34 cellular contexts compared by ENCODE assay signal in the genomic region with DNA sequence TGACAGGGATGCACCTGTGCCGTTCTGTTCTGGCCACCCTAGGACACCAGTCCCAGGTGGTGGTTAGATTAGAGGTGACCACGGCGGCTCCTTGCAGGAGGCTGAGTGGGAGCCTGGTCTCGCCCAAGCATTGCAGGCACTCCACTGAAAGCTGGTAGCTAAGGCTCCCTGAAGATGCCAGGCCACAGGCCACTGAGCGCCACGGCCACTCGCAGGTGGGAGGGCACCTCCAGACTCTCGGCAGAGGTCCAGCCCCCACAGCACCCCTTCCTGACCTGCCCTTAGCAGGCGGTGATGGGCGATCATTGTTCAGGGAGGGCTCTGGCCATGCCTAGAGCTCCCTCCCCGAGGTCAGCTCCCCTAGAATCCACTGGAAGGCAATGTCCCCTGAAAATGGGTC.
A peak's percentile ranks its signal among the peaks of the same experiment; 100 is the strongest.
DNase-seq lines count a peak whose midpoint lies in the region; ATAC-seq, FAIRE-seq and TF ChIP-seq lines count a peak whose summit lies in the region.
"Had no signal": no experiment of that assay in that cellular context is flagged by ENCODE, and none has a peak within 500 bp of the region (broad histone marks: within the 10 kb centered on the region; RNA-seq: fewer than 3 reads in every experiment).

No MANE protein-coding gene starts in this region.

- no peak for TF ChIP-seq RAD21 in H1 (IDR thresholded peaks at IDR 0.05 in 1 of 2, conservative IDR thresholded peaks at IDR 0.05 in 1 of 2; ENCODE audit: low read depth in 2 of 2, low read length in 2 of 2)

- H3K4ac ChIP-seq in H1 (replicated peaks; ENCODE audit: insufficient read length, low read depth, low read length) (no peak overlapping the region), neuronal stem cell (ENCODE audit: low read length) (no peak overlapping the region)

- H3K23me2 ChIP-seq in H1 (ENCODE audit: low read depth, low read length): no peaks in the 10 kb centered on the region

- no peak overlapping the region for H3K4me3 Mint-ChIP-seq in CD4-positive, alpha-beta T cell
- H3K4me3 Mint-ChIP-seq: B cell; CD14-positive monocyte; CD4-positive, alpha-beta memory T cell; CD4-positive, CD25-positive, alpha-beta regulatory T cell; CD8-positive, alpha-beta memory T cell; CD8-positive, alpha-beta T cell had no signal

- H3K36me3 Mint-ChIP-seq in CD4-positive, alpha-beta T cell (ENCODE audit: low read depth): no peaks in the 10 kb centered on the region
- H3K36me3 Mint-ChIP-seq: CD14-positive monocyte; CD4-positive, alpha-beta memory T cell; CD4-positive, CD25-positive, alpha-beta regulatory T cell; CD8-positive, alpha-beta memory T cell; CD8-positive, alpha-beta T cell had no signal

- no peak overlapping the region for H2AFZ ChIP-seq in H1 (ENCODE audit: low read length)
- no peak overlapping the region for H2AFZ ChIP-seq in neuronal stem cell (ENCODE audit: low read length)

- CTCF ChIA-PET in H1 (lab: Charles Lee; ENCODE audit: partially characterized antibody): interaction anchor here (0.6 to 2.9 kb wide), 2 partner anchors 7 to 201 kb away, joined by 3 to 17 read pairs; no protein-coding TSS in a partner anchor
- CTCF ChIA-PET in CD4-positive, alpha-beta T cell (lab: Charles Lee): no interaction called here

- H2BK120ac ChIP-seq in H1 (replicated peaks; ENCODE audit: low read depth, low read length) (no peak overlapping the region), neuronal stem cell (ENCODE audit: low read depth, low read length) (no peak overlapping the region)

- WGBS in H1 (ENCODE audit: extremely low coverage in 1 of 2, insufficient coverage in 1 of 2, insufficient read length in 1 of 2, insufficient replicate concordance in 2 of 2, low coverage in 1 of 2, low lambda C conversion rate in 2 of 2, missing lambda C conversion rate in 1 of 2), 2 experiments: 96% methylated on average over 11 of the region's 11 CpGs; no CpG with 5 or more reads in 1 of the 2 experiments
- no CpG with 5 or more reads among the region's 11 CpGs for WGBS in neuronal stem cell (ENCODE audit: extremely low coverage in 2 of 2, insufficient read length in 2 of 2, insufficient replicate concordance in 1 of 2), 2 donors

- no peak overlapping the region for H2BK20ac ChIP-seq in H1 (ENCODE audit: low read length)

- no peak overlapping the region for H3K4me3 ChIP-seq in H1 (ENCODE audit: extremely low read depth in 1 of 4, insufficient read depth in 2 of 4, low read depth in 3 of 4, low read length in 4 of 4)
- no peak overlapping the region for H3K4me3 ChIP-seq in neuronal stem cell (ENCODE audit: low read length in 2 of 2)
- no peak overlapping the region for H3K4me3 ChIP-seq in lower lobe of right lung
- H3K4me3 ChIP-seq: A549; BLaER1; BLaER1 treated with 17β-estradiol and CSF1 and Interleukin-3, amounts not matched to agents 10 nM and 100 nM had no signal

- TF ChIP-seq EP300 in H1 (IDR thresholded peaks at IDR 0.05; ENCODE audit: borderline replicate concordance in 1 of 2, low read depth in 2 of 2, low read length in 2 of 2): no peak

- H3K9me3 ChIP-seq in H1 (ENCODE audit: insufficient read depth in 2 of 2, low read depth in 1 of 2, low read length in 1 of 2) (no peaks in the 10 kb centered on the region), neuronal stem cell (replicated peaks in 1 of 2; ENCODE audit: control insufficient read depth in 2 of 2, insufficient read depth in 1 of 2, low read depth in 1 of 2, low read length in 2 of 2) (no peaks in the 10 kb centered on the region), lower lobe of right lung (no peaks in the 10 kb centered on the region)
- no peaks in the 10 kb centered on the region for H3K9me3 ChIP-seq in CD4-positive, alpha-beta T cell (ENCODE audit: control insufficient read depth, low read length)
- H3K9me3 ChIP-seq: A549; BLaER1; BLaER1 treated with 17β-estradiol and CSF1 and Interleukin-3, amounts not matched to agents 10 nM and 100 nM; Caco-2 had no signal

- no peaks in the 10 kb centered on the region for H3K27me3 Mint-ChIP-seq in CD4-positive, alpha-beta T cell
- H3K27me3 Mint-ChIP-seq: B cell; CD4-positive, CD25-positive, alpha-beta regulatory T cell had no signal

- no peak overlapping the region for H3K27ac ChIP-seq in H1 (ENCODE audit: low read depth, low read length)
- H3K27ac ChIP-seq in neuronal stem cell (replicated peaks; ENCODE audit: low read length): no peak overlapping the region
- no peak overlapping the region for H3K27ac ChIP-seq in CD4-positive, alpha-beta T cell (ENCODE audit: low read depth, low read length)
- no peak overlapping the region for H3K27ac ChIP-seq in lower lobe of right lung
- H3K27ac ChIP-seq: 22Rv1; A549; BLaER1; BLaER1 treated with 17β-estradiol and CSF1 and Interleukin-3, amounts not matched to agents 10 nM and 100 nM; C4-2B had no signal

- no peak overlapping the region for H3K27ac Mint-ChIP-seq in CD4-positive, alpha-beta T cell
- H3K27ac Mint-ChIP-seq: B cell; CD4-positive, alpha-beta memory T cell; CD4-positive, CD25-positive, alpha-beta regulatory T cell; CD8-positive, alpha-beta memory T cell; CD8-positive, alpha-beta T cell had no signal

- TF ChIP-seq POLR2A in H1 (IDR thresholded peaks at IDR 0.05; ENCODE audit: control extremely low read depth in 1 of 2, low read depth in 2 of 2, low read length in 2 of 2): no peak

- peaks cover 2% of the 10 kb centered on the region; the same call in 1 of the 2 replicates for H3K79me1 ChIP-seq in H1 (ENCODE audit: low read depth, low read length)
- peaks cover 2% of the 10 kb centered on the region for H3K79me1 ChIP-seq in neuronal stem cell (ENCODE audit: low read depth, low read length)

- H3K18ac ChIP-seq in H1 (ENCODE audit: extremely low read depth, low read length): no peak overlapping the region
- no peak overlapping the region for H3K18ac ChIP-seq in neuronal stem cell (ENCODE audit: low read length)

- H2AK5ac ChIP-seq in H1 (ENCODE audit: low read depth, low read length) (no peak overlapping the region), neuronal stem cell (ENCODE audit: low read depth, low read length) (no peak overlapping the region)

- H2BK12ac ChIP-seq in H1 (ENCODE audit: low read depth, low read length) (no peak overlapping the region), neuronal stem cell (ENCODE audit: low read length) (no peak overlapping the region)

- H3K79me2 ChIP-seq in H1 (ENCODE audit: control insufficient read depth in 1 of 2, insufficient read depth in 2 of 2, low read length in 2 of 2): no peaks in the 10 kb centered on the region

- intact Hi-C loops in Right ventricle myocardium inferior (cut with DNase I) (no loop called here), cardiac septum (cut with DNase I) (no loop called here), lower lobe of right lung (cut with DNase I) (no loop called here)
- intact Hi-C loops in CD4-positive, alpha-beta T cell (cut with DNase I, micrococcal nuclease): no loop called here

- peak; percentile 61 for DNase-seq in Right ventricle myocardium inferior (ENCODE audit: missing footprints)
- DNase-seq in cardiac septum (ENCODE audit: low spot score): no peak
- DNase-seq in H1 (ENCODE audit: low read depth in 1 of 2, low spot score in 2 of 2): no peak
- DNase-seq in neuronal stem cell (ENCODE audit: low spot score): no peak
- DNase-seq in CD4-positive, alpha-beta T cell: no peak
- no peak for DNase-seq in lower lobe of right lung
- DNase-seq: 8988T; ACHN; AML-193; BE2C; C1 segment of cervical spinal cord; Caco-2; Calu3; CD4-positive, alpha-beta memory T cell; CD4-positive, CD25-positive, alpha-beta regulatory T cell; CD8-positive, alpha-beta memory T cell; CD8-positive, alpha-beta T cell; COR-L47; DMS 273 treated with DMSO at 0.1 percent for 48 hours; DMS153; DMS53; DMS79; DMS79 treated with DMSO at 0.1 percent for 48 hours; DND-41; EL had no signal

- H2BK5ac ChIP-seq in H1 (ENCODE audit: low read depth, low read length): no peak overlapping the region
- H2BK5ac ChIP-seq in neuronal stem cell (ENCODE audit: low read length): peak overlapping the region; percentile 53

- H3K4me2 ChIP-seq in H1 (ENCODE audit: insufficient read depth in 1 of 2, low read depth in 2 of 2, low read length in 2 of 2) (no peak overlapping the region), neuronal stem cell (ENCODE audit: insufficient read depth, low read length, poor library complexity, severe bottlenecking) (no peak overlapping the region)
- H3K4me2 ChIP-seq: A549 had no signal

- no peaks in the 10 kb centered on the region for H3K9me3 Mint-ChIP-seq in CD4-positive, alpha-beta T cell
- H3K9me3 Mint-ChIP-seq: CD4-positive, CD25-positive, alpha-beta regulatory T cell; CD8-positive, alpha-beta memory T cell; CD8-positive, alpha-beta T cell had no signal

- ATAC-seq in Right ventricle myocardium inferior: no peak
- no peak for ATAC-seq in CD4-positive, alpha-beta T cell (ENCODE audit: poor library complexity)
- ATAC-seq in lower lobe of right lung: no peak
- ATAC-seq: A549; CD8-positive, alpha-beta T cell had no signal

- no peak overlapping the region for H3K23ac ChIP-seq in H1 (ENCODE audit: insufficient read length)
- no peak overlapping the region for H3K23ac ChIP-seq in neuronal stem cell (ENCODE audit: low read depth, low read length, poor library complexity)

- no peak overlapping the region for H2BK15ac ChIP-seq in H1 (ENCODE audit: low read length)
- no peak overlapping the region for H2BK15ac ChIP-seq in neuronal stem cell (ENCODE audit: low read length)

- H3K4me1 Mint-ChIP-seq in CD4-positive, alpha-beta T cell (ENCODE audit: low read depth): no peaks in the 10 kb centered on the region
- H3K4me1 Mint-ChIP-seq: B cell; CD14-positive monocyte; CD4-positive, alpha-beta memory T cell; CD8-positive, alpha-beta memory T cell had no signal

- no peak for FAIRE-seq in H1 (lab: Jason Lieb, UNC)
- FAIRE-seq: A204.1, A549, D721Med had no signal

- peaks cover 7 to 19% of the 10 kb centered on the region in 2 experiments for H4K20me1 ChIP-seq in H1 (replicated peaks in 1 of 2; ENCODE audit: control insufficient read depth in 1 of 2, insufficient read depth in 2 of 2, low read length in 2 of 2)

- H3K4me1 ChIP-seq in H1 (replicated peaks in 1 of 4; ENCODE audit: control insufficient read depth in 3 of 4, insufficient read depth in 4 of 4, low read length in 3 of 4) (0 out of 7 replicates have a peak, but pooled peaks cover 0 to 3% (median under 1%) of the 10 kb centered on the region in 4 experiments), neuronal stem cell (ENCODE audit: control insufficient read depth in 2 of 2, insufficient read depth in 1 of 2, low read depth in 1 of 2, low read length in 2 of 2) (peaks cover 4 to 8% of the 10 kb centered on the region in 2 donors), lower lobe of right lung (no peaks in the 10 kb centered on the region)
- H3K4me1 ChIP-seq: A549, BE2C, Caco-2 had no signal

- H4K8ac ChIP-seq in H1 (ENCODE audit: extremely low read depth, insufficient read depth, low read length) (peak overlapping the region; percentile 19; the same call in 1 of the 2 replicates), neuronal stem cell (ENCODE audit: low read depth, low read length) (no peak overlapping the region)

- H3K36me3 ChIP-seq in H1 (ENCODE audit: control insufficient read depth in 2 of 4, insufficient read depth in 4 of 4, low read length in 3 of 4): no peaks in the 10 kb centered on the region
- no peaks in the 10 kb centered on the region for H3K36me3 ChIP-seq in neuronal stem cell (replicated peaks in 1 of 2; ENCODE audit: control insufficient read depth in 2 of 2, insufficient read depth in 2 of 2, low read length in 2 of 2)
- H3K36me3 ChIP-seq in lower lobe of right lung: no peaks in the 10 kb centered on the region
- H3K36me3 ChIP-seq: BE2C; BLaER1; BLaER1 treated with 17β-estradiol and CSF1 and Interleukin-3, amounts not matched to agents 10 nM and 100 nM had no signal

- no peak overlapping the region for H3K56ac ChIP-seq in H1 (replicated peaks; ENCODE audit: insufficient read length, low read depth, low read length)

- no peak for TF ChIP-seq CTCF in H1 (IDR thresholded peaks at IDR 0.05; ENCODE audit: control extremely low read depth in 1 of 3, insufficient read depth in 1 of 3, low read depth in 1 of 3, low read length in 3 of 3)
- no peak for TF ChIP-seq CTCF in CD4-positive, alpha-beta T cell (IDR thresholded peaks at IDR 0.05)
- no peak for TF ChIP-seq CTCF in lower lobe of right lung (IDR thresholded peaks at IDR 0.05)

- H3K9ac ChIP-seq in H1 (replicated peaks in 1 of 4; ENCODE audit: extremely low read depth in 1 of 4, low read depth in 3 of 4, low read length in 3 of 4) (no peak overlapping the region), neuronal stem cell (ENCODE audit: low read depth, low read length, poor library complexity) (no peak overlapping the region)
- H3K9ac ChIP-seq: BLaER1; BLaER1 treated with 17β-estradiol and CSF1 and Interleukin-3, amounts not matched to agents 10 nM and 100 nM had no signal

- no peaks in the 10 kb centered on the region for H3K27me3 ChIP-seq in H1 (replicated peaks in 1 of 4; ENCODE audit: control insufficient read depth in 3 of 4, extremely low read depth in 1 of 4, insufficient read depth in 3 of 4, low read length in 3 of 4)
- H3K27me3 ChIP-seq in neuronal stem cell (ENCODE audit: control insufficient read depth in 3 of 3, insufficient read depth in 3 of 3, low read depth in 1 of 3, low read length in 3 of 3): no peaks in the 10 kb centered on the region
- no peaks in the 10 kb centered on the region for H3K27me3 ChIP-seq in CD4-positive, alpha-beta T cell (ENCODE audit: control insufficient read depth, insufficient read depth, low read length)
- H3K27me3 ChIP-seq in lower lobe of right lung (ENCODE audit: low read depth): no peaks in the 10 kb centered on the region
- H3K27me3 ChIP-seq: BE2C had no signal

- H4K5ac ChIP-seq in H1 (ENCODE audit: insufficient read length, low read depth, low read length): no peak overlapping the region

- H4K91ac ChIP-seq in H1 (replicated peaks; ENCODE audit: insufficient read length, low read length) (no peak overlapping the region), neuronal stem cell (ENCODE audit: low read depth, low read length, poor library complexity) (no peak overlapping the region)

- POLR2A ChIA-PET in H1 (lab: Charles Lee; ENCODE audit: partially characterized antibody): interaction anchor here (1.6 kb wide), 1 partner anchor 19 kb away, joined by 3 read pairs; no protein-coding TSS in a partner anchor
- POLR2A ChIA-PET in CD4-positive, alpha-beta T cell (lab: Charles Lee): no interaction called here

- no peak overlapping the region for H3K14ac ChIP-seq in H1 (ENCODE audit: insufficient read length)
- no peak overlapping the region for H3K14ac ChIP-seq in neuronal stem cell (ENCODE audit: low read length)
